ENCODE assay signal across 24 cellular contexts in the genomic region with DNA sequence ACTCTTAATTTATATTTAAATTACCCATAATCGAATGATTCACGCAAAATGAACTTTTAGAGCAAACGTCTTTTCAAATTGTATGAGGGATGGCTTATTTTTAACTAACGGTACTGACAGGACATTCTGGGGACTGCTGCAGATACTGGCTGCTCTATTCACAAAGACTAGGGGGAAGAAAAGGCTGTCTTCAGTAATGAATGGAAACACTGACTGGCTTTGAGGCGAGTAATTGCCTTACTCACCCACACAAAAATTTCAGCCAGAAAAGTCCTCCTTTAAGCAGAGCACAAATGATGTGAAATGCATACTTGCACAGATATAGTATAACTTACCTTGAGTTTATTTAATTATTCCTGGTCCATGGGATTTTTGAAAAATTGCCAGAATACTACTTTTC.
A peak's percentile ranks its signal among the peaks of the same experiment; 100 is the strongest.
DNase-seq lines count a peak whose midpoint lies in the region; ATAC-seq and TF ChIP-seq lines count a peak whose summit lies in the region.
"Had no signal": no experiment of that assay in that cellular context is flagged by ENCODE, and none has a peak within 500 bp of the region (broad histone marks: within the 10 kb centered on the region; RNA-seq: fewer than 3 reads in every experiment).

No MANE protein-coding gene starts in this region.

- TF ChIP-seq POLR2A in ovary (IDR thresholded peaks at IDR 0.05), result no peak

- H3K4me3 Mint-ChIP-seq in neural crest cell, result peak overlapping the region; percentile 56
- no peak overlapping the region for H3K4me3 Mint-ChIP-seq in activated CD4-positive, alpha-beta memory T cell treated with anti-CD3 and anti-CD28 coated beads, Interleukin-2, amount 10 ng/mL, durations not matched to agents 7 days and 5 days
- H3K4me3 Mint-ChIP-seq: CD4-positive, CD25-positive, alpha-beta regulatory T cell had no signal

- DNase-seq in COLO829 (ENCODE audit: low spot score) (peak; percentile 2), RKO (ENCODE audit: low spot score) (peak; percentile 5), iPS-NIHi11 (ENCODE audit: low spot score) (peak; percentile 7), neural crest cell (ENCODE audit: low read depth, low spot score) (no peak), NCI-H526 treated with DMSO at 0.1 percent for 48 hours (lab: John Stamatoyannopoulos, UW) (no peak), ovary (no peak)
- DNase-seq in activated CD4-positive, alpha-beta memory T cell treated with anti-CD3 and anti-CD28 coated beads, Interleukin-2, amount 10 ng/mL, durations not matched to agents 7 days and 5 days, result no peak
- DNase-seq: CD4-positive, CD25-positive, alpha-beta regulatory T cell; COR-L47; DMS79 treated with DMSO at 0.1 percent for 48 hours; GM23248; IMR-90; NCI-H1092 treated with DMSO at 0.1 percent for 48 hours; NCI-H1436 treated with DMSO at 0.1 percent for 48 hours; NCI-H1930; NCI-H446; NCI-H526; PC-9; SHP77 treated with DMSO at 0.1 percent for 48 hours; SK-N-SH had no signal

- no peaks in the 10 kb centered on the region for H3K36me3 ChIP-seq in ovary
- H3K36me3 ChIP-seq: HAP-1 had no signal

- H3K27ac Mint-ChIP-seq in neural crest cell (ENCODE audit: unreplicated experiment), result peak overlapping the region; percentile 63
- no peak overlapping the region for H3K27ac Mint-ChIP-seq in activated CD4-positive, alpha-beta memory T cell treated with anti-CD3 and anti-CD28 coated beads, Interleukin-2, amount 10 ng/mL, durations not matched to agents 7 days and 5 days
- H3K27ac Mint-ChIP-seq: CD4-positive, CD25-positive, alpha-beta regulatory T cell had no signal

- TF ChIP-seq CTCF in neural crest cell (conservative IDR thresholded peaks at IDR 0.05), result no peak
- no peak for TF ChIP-seq CTCF in ovary (IDR thresholded peaks at IDR 0.05)

- no peak for ATAC-seq in HG02870 (IDR thresholded peaks at IDR 0.05; ENCODE audit: unreplicated experiment)

- H3K9me3 Mint-ChIP-seq in neural crest cell, result no peaks in the 10 kb centered on the region
- peaks cover 7% of the 10 kb centered on the region for H3K9me3 Mint-ChIP-seq in activated CD4-positive, alpha-beta memory T cell treated with anti-CD3 and anti-CD28 coated beads, Interleukin-2, amount 10 ng/mL, durations not matched to agents 7 days and 5 days

- H3K27me3 ChIP-seq in ovary, result no peaks in the 10 kb centered on the region

- intact Hi-C loops in ovary (cut with DNase I), result no loop called here

- TF ChIP-seq EP300 in ovary (IDR thresholded peaks at IDR 0.05), result no peak

- H3K4me1 Mint-ChIP-seq in neural crest cell, result peaks cover 26% of the 10 kb centered on the region
- H3K4me1 Mint-ChIP-seq in activated CD4-positive, alpha-beta memory T cell treated with anti-CD3 and anti-CD28 coated beads, Interleukin-2, amount 10 ng/mL, durations not matched to agents 7 days and 5 days, result no peaks in the 10 kb centered on the region
- H3K4me1 Mint-ChIP-seq: CD4-positive, CD25-positive, alpha-beta regulatory T cell had no signal

- no peaks in the 10 kb centered on the region for H3K4me1 ChIP-seq in ovary (ENCODE audit: insufficient read depth)

- 46 to 56% (median 55%) methylated on average over 5 of the region's 5 CpGs for WGBS in ovary, 3 donors

- POLR2A ChIA-PET in activated CD4-positive, alpha-beta memory T cell treated with anti-CD3 and anti-CD28 coated beads, Interleukin-2, amount 10 ng/mL, durations not matched to agents 7 days and 5 days (lab: Charles Lee), result no interaction called here

- H3K4me3 ChIP-seq in ovary, result no peak overlapping the region
- H3K4me3 ChIP-seq: GM23248, HAP-1, PC-9 had no signal

- no peaks in the 10 kb centered on the region for H3K9me3 ChIP-seq in ovary
- H3K9me3 ChIP-seq: HAP-1, SK-N-SH had no signal

- CTCF ChIA-PET in activated CD4-positive, alpha-beta memory T cell treated with anti-CD3 and anti-CD28 coated beads, Interleukin-2, amount 10 ng/mL, durations not matched to agents 7 days and 5 days (lab: Charles Lee), result no interaction called here

- H3K27ac ChIP-seq in ovary, result no peak overlapping the region
- H3K27ac ChIP-seq: GM23248, KMS-11, PC-9, RWPE1 had no signal

- no peaks in the 10 kb centered on the region for H3K27me3 Mint-ChIP-seq in neural crest cell (ENCODE audit: low read depth)
- no peaks in the 10 kb centered on the region for H3K27me3 Mint-ChIP-seq in activated CD4-positive, alpha-beta memory T cell treated with anti-CD3 and anti-CD28 coated beads, Interleukin-2, amount 10 ng/mL, durations not matched to agents 7 days and 5 days
- H3K27me3 Mint-ChIP-seq: CD4-positive, CD25-positive, alpha-beta regulatory T cell had no signal

- H3K36me3 Mint-ChIP-seq in neural crest cell (ENCODE audit: low read depth), result no peaks in the 10 kb centered on the region
- H3K36me3 Mint-ChIP-seq in activated CD4-positive, alpha-beta memory T cell treated with anti-CD3 and anti-CD28 coated beads, Interleukin-2, amount 10 ng/mL, durations not matched to agents 7 days and 5 days (ENCODE audit: low read depth), result no peaks in the 10 kb centered on the region
- H3K36me3 Mint-ChIP-seq: CD4-positive, CD25-positive, alpha-beta regulatory T cell had no signal

Comparison
In these comparisons a context has a peak if more than half of its experiments do, and no peak if none do; other contexts are left out.
1. DNase-seq: peak in COLO829 (single experiment), RKO (single experiment) and iPS-NIHi11 (single experiment); none in neural crest cell (single experiment), NCI-H526 treated with DMSO at 0.1 percent for 48 hours (single experiment), activated CD4-positive, alpha-beta memory T cell treated with anti-CD3 and anti-CD28 coated beads, Interleukin-2, amount 10 ng/mL, durations not matched to agents 7 days and 5 days (single experiment) and ovary (0 of 5).